8 cellular contexts compared by ENCODE assay signal in the genomic region with DNA sequence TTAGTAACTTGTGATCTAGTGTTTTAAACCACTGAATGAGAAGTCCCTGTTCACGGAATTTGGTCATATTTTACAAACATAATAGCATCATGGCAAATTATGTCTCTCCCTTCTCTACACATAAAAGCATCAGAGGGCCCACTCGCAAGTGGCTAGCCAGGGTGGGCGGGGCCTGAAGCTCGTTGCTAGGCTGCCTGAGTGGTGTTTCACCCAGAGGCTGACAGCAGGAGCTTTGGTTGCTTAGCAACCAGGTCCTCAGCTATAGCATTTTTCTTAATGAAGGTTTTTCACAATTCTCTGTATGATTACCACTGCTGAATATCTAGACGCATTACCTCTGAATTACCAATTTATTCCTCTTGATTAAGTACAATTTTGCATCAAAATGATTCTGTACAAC.
DNase-seq lines count a peak whose midpoint lies in the region; ATAC-seq and TF ChIP-seq lines count a peak whose summit lies in the region.

No MANE protein-coding gene starts in this region.

- no peaks in the 10 kb centered on the region for H3K9me3 ChIP-seq in DND-41 (ENCODE audit: insufficient read depth, low read length, severe bottlenecking)

- no peaks in the 10 kb centered on the region for H3K4me1 Mint-ChIP-seq in activated T-helper 17 cell treated with anti-CD3 and anti-CD28 coated beads, Interleukin-2, amount 50 U/mL, for 72 hours

- DNase-seq in DND-41 (peak; percentile 27), NCI-H128 (lab: John Stamatoyannopoulos, UW; ENCODE audit: unreplicated experiment) (peak; percentile 85), kidney tubule cell (ENCODE audit: low spot score) (peak; percentile 35)
- no peak for DNase-seq in activated effector memory CD4-positive, alpha-beta T cell treated with anti-CD3 and anti-CD28 coated beads, Interleukin-2, amount 50 U/mL, for 16 hours

- no peak overlapping the region for H3K27ac ChIP-seq in DND-41 (ENCODE audit: low read length)

- no peaks in the 10 kb centered on the region for H3K36me3 Mint-ChIP-seq in activated T-helper 17 cell treated with anti-CD3 and anti-CD28 coated beads, Interleukin-2, amount 50 U/mL, for 72 hours (ENCODE audit: low read depth)

- H2AFZ ChIP-seq in DND-41 (ENCODE audit: low read depth, low read length) = no peak overlapping the region

- ATAC-seq in DND-41 (ENCODE audit: insufficient read depth, low read depth) (no peak), GM21576 (IDR thresholded peaks at IDR 0.05; ENCODE audit: unreplicated experiment) (no peak), HG03196 (IDR thresholded peaks at IDR 0.05; ENCODE audit: unreplicated experiment) (no peak), HG02623 (IDR thresholded peaks at IDR 0.05; ENCODE audit: unreplicated experiment) (no peak)
- peak; percentile 35 for ATAC-seq in activated T-helper 17 cell treated with anti-CD3 and anti-CD28 coated beads, Interleukin-2, amount 50 U/mL, for 72 hours (replicated peaks)

- H3K36me3 ChIP-seq in DND-41 (ENCODE audit: insufficient read depth, low read length) = no peaks in the 10 kb centered on the region

- H4K20me1 ChIP-seq in DND-41 (ENCODE audit: insufficient read depth, low read length) = no peaks in the 10 kb centered on the region

- H3K4me1 ChIP-seq in DND-41 (ENCODE audit: insufficient read depth, low read length) = no peaks in the 10 kb centered on the region

- no peak overlapping the region for H3K27ac Mint-ChIP-seq in activated T-helper 17 cell treated with anti-CD3 and anti-CD28 coated beads, Interleukin-2, amount 50 U/mL, for 72 hours

- no peak overlapping the region for H3K4me3 ChIP-seq in DND-41 (ENCODE audit: low read depth in 1 of 2, low read length in 2 of 2)

- H3K4me2 ChIP-seq in DND-41 (ENCODE audit: insufficient read depth, low read length) = no peak overlapping the region

- peaks cover 4% of the 10 kb centered on the region for H3K27me3 Mint-ChIP-seq in activated T-helper 17 cell treated with anti-CD3 and anti-CD28 coated beads, Interleukin-2, amount 50 U/mL, for 72 hours

- no peaks in the 10 kb centered on the region for H3K9me3 Mint-ChIP-seq in activated T-helper 17 cell treated with anti-CD3 and anti-CD28 coated beads, Interleukin-2, amount 50 U/mL, for 72 hours

- no peak for TF ChIP-seq CTCF in DND-41 (IDR thresholded peaks at IDR 0.05; ENCODE audit: borderline replicate concordance, extremely low read depth, low read length, poor library complexity, severe bottlenecking)

- H3K9ac ChIP-seq in DND-41 (ENCODE audit: low read depth, low read length) = no peak overlapping the region

- no peaks in the 10 kb centered on the region for H3K27me3 ChIP-seq in DND-41 (ENCODE audit: insufficient read depth, low read length, poor library complexity)

- no peaks in the 10 kb centered on the region for H3K79me2 ChIP-seq in DND-41 (ENCODE audit: insufficient read depth, low read length)

- no peak overlapping the region for H3K4me3 Mint-ChIP-seq in activated T-helper 17 cell treated with anti-CD3 and anti-CD28 coated beads, Interleukin-2, amount 50 U/mL, for 72 hours
